Comparison of ENCODE assay signal across 8 cellular contexts in the genomic region with DNA sequence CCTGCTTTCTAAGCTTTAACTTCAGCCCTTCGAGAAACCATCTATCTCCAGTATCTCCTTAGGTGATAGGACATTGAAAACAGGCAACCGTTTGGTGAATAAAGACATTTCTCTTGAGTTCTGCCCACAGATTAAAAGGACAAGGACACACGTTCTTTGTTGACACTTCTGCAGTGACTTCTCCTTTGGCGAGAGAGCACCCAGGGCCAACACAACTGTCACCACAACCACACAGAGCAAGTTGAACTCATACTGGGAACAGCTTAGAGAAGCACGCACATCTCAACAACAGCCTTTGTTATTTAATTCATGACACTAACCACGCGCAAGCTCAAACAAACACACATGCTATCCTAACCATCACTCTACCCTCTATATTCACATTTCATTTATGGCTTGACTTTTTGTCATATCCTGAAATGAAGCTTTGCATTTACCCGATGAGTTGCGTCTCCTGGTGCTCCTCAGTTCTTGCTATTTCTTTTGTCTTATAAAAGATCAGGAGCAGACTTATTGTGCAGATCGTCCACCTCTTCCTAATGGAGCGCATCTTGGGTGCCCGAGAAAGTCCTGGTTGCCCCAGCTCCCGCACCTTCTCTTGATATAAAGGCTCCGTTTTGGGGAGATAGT. TPM values are rescaled to one million over a fixed set of nuclear protein-coding genes. Genes with fewer than 3 reads are reported as not detected.
DNase-seq lines count a peak whose midpoint lies in the region; ATAC-seq and TF ChIP-seq lines count a peak whose summit lies in the region.

No MANE protein-coding gene starts in this region.

- H3K4me1 Mint-ChIP-seq in activated T-cell treated with anti-CD3 and anti-CD28 coated beads, Interleukin-2, amount 50 U/mL, for 24 hours (ENCODE audit: low read depth): peaks cover 52% of the 10 kb centered on the region

- H3K23ac ChIP-seq in trophoblast cell (ENCODE audit: low read length): no peak overlapping the region

- H3K18ac ChIP-seq in trophoblast cell (ENCODE audit: low read length): no peak overlapping the region

- no peak overlapping the region for H2BK12ac ChIP-seq in trophoblast cell (ENCODE audit: low read length)

- H4K12ac ChIP-seq in trophoblast cell (ENCODE audit: low read depth, low read length): peak overlapping the region; percentile 13

- no peak overlapping the region for H3K14ac ChIP-seq in trophoblast cell (ENCODE audit: low read length)

- H3K27me3 Mint-ChIP-seq in activated T-cell treated with anti-CD3 and anti-CD28 coated beads, Interleukin-2, amount 50 U/mL, for 24 hours: no peaks in the 10 kb centered on the region

- H4K8ac ChIP-seq in trophoblast cell (ENCODE audit: low read depth, low read length): no peak overlapping the region

- no peak for TF ChIP-seq CTCF in BE2C (IDR thresholded peaks at IDR 0.05; ENCODE audit: low read depth, low read length)
- no peak for TF ChIP-seq CTCF in LNCaP clone FGC (IDR thresholded peaks at IDR 0.05; ENCODE audit: control insufficient read depth, extremely low read depth, insufficient read depth)
- TF ChIP-seq CTCF in fibroblast of the aortic adventitia (IDR thresholded peaks at IDR 0.05; ENCODE audit: insufficient read depth, low read length): no peak

- H3K9me3 ChIP-seq in BE2C (no peaks in the 10 kb centered on the region), trophoblast cell (ENCODE audit: insufficient read depth, low read depth, low read length) (peaks cover 3% of the 10 kb centered on the region)

- H3K36me3 ChIP-seq in BE2C (no peaks in the 10 kb centered on the region), trophoblast cell (ENCODE audit: control insufficient read depth in 1 of 2, insufficient read depth in 2 of 2, low read length in 2 of 2) (no peaks in the 10 kb centered on the region)

- H3K4me3 ChIP-seq in BE2C (ENCODE audit: low read depth, low read length) (peak overlapping the region; percentile 67), LNCaP clone FGC (ENCODE audit: low read depth, low read length) (peak overlapping the region; percentile 35), fibroblast of the aortic adventitia (ENCODE audit: low read depth, low read length) (peak overlapping the region; percentile 61), trophoblast cell (ENCODE audit: low read depth, low read length) (peak overlapping the region; percentile 59)

- H4K91ac ChIP-seq in trophoblast cell (ENCODE audit: low read depth, low read length): no peak overlapping the region

- H3K36me3 Mint-ChIP-seq in activated T-cell treated with anti-CD3 and anti-CD28 coated beads, Interleukin-2, amount 50 U/mL, for 24 hours (ENCODE audit: low read depth): peaks cover 65% of the 10 kb centered on the region

- H2BK120ac ChIP-seq in trophoblast cell (ENCODE audit: insufficient read depth, low read length, poor library complexity): no peak overlapping the region

- DNase-seq in BE2C (no peak), LNCaP clone FGC (ENCODE audit: low read depth) (no peak), fibroblast of the aortic adventitia (ENCODE audit: low read depth) (no peak), trophoblast cell (peak in 1 of 2 donors; percentile 26), mucosa of gallbladder (ENCODE audit: low spot score) (no peak), COR-L47 (lab: John Stamatoyannopoulos, UW) (no peak)
- DNase-seq in activated T-cell treated with anti-CD3 and anti-CD28 coated beads, Interleukin-2, amount 50 U/mL, for 24 hours: peak; percentile 52

- no peaks in the 10 kb centered on the region; the same call in 1 of the 2 replicates for H3K27me3 ChIP-seq in BE2C
- H3K27me3 ChIP-seq in trophoblast cell (ENCODE audit: insufficient read depth, low read length): peaks cover 8% of the 10 kb centered on the region

- peak overlapping the region; percentile 62 for H2AFZ ChIP-seq in trophoblast cell (ENCODE audit: insufficient read depth, low read length, poor library complexity)

- H3K4me1 ChIP-seq in BE2C (no peaks in the 10 kb centered on the region), trophoblast cell (ENCODE audit: control insufficient read depth in 1 of 2, insufficient read depth in 2 of 2, low read length in 2 of 2) (peaks cover 5 to 8% of the 10 kb centered on the region in 2 experiments)

- peak overlapping the region; percentile 93 for H3K4me3 Mint-ChIP-seq in activated T-cell treated with anti-CD3 and anti-CD28 coated beads, Interleukin-2, amount 50 U/mL, for 24 hours

- H3K9me3 Mint-ChIP-seq in activated T-cell treated with anti-CD3 and anti-CD28 coated beads, Interleukin-2, amount 50 U/mL, for 24 hours: no peaks in the 10 kb centered on the region

- no peak overlapping the region for H2BK5ac ChIP-seq in trophoblast cell (ENCODE audit: low read depth, low read length, poor library complexity)

- peak overlapping the region; percentile 89 for H3K4me2 ChIP-seq in trophoblast cell (ENCODE audit: low read length)

- H2AK5ac ChIP-seq in trophoblast cell (ENCODE audit: low read length): no peak overlapping the region

- H3K27ac ChIP-seq in trophoblast cell (ENCODE audit: low read depth, low read length): no peak overlapping the region

- no peak overlapping the region for H3K9ac ChIP-seq in trophoblast cell (ENCODE audit: low read length)

- no peak for ATAC-seq in HG03095 (IDR thresholded peaks at IDR 0.05; ENCODE audit: unreplicated experiment)

- H3K79me1 ChIP-seq in trophoblast cell (ENCODE audit: low read length): peaks cover 3% of the 10 kb centered on the region

- no CpG with 5 or more reads among the region's 14 CpGs for WGBS in trophoblast cell (ENCODE audit: extremely low coverage, insufficient coverage, insufficient read length)

- H3K27ac Mint-ChIP-seq in activated T-cell treated with anti-CD3 and anti-CD28 coated beads, Interleukin-2, amount 50 U/mL, for 24 hours: peak overlapping the region; percentile 99

- H3K4ac ChIP-seq in trophoblast cell (ENCODE audit: low read depth, low read length): no peak overlapping the region

- H3K79me2 ChIP-seq in trophoblast cell (ENCODE audit: control insufficient read depth, insufficient read depth, low read length, poor library complexity): no peaks in the 10 kb centered on the region

RNA-seq across cellular contexts. Expression of a gene that starts 0.6 kb away (rescaled TPM):
- polyA plus RNA-seq in BE2C (2012; ENCODE audit: insufficient read depth, insufficient read length, low read depth): 0.52 TPM
- total RNA-seq in fibroblast of the aortic adventitia (ENCODE audit: low replicate concordance): 0.25 and 0.54 TPM in 2 replicates
- 5.3 TPM in 2 replicates for polyA plus RNA-seq in trophoblast cell (2013)
- 9.4 TPM for total RNA-seq in mucosa of gallbladder
